Comparison of ENCODE assay signal across 8 cellular contexts in genomic region chr2:47056875-47057731, GRCh38.
DNase-seq lines count a peak whose midpoint lies in the region; ATAC-seq and TF ChIP-seq lines count a peak whose summit lies in the region.

No MANE protein-coding gene starts in this region.

- H3K27ac ChIP-seq in adrenal gland, result peak overlapping the region; percentile 68 to 86 (median 75)
- peak overlapping the region; percentile 68 for H3K27ac ChIP-seq in mesodermal cell (ENCODE audit: low read depth, low read length, severe bottlenecking)
- peak overlapping the region in 1 of 2 donors; percentile 72 for H3K27ac ChIP-seq in aorta (ENCODE audit: low read depth in 1 of 2, low read length in 2 of 2)

- no peak for TF ChIP-seq POLR2A in adrenal gland (IDR thresholded peaks at IDR 0.05)
- TF ChIP-seq POLR2A in lower leg skin (IDR thresholded peaks at IDR 0.05), result no peak

- DNase-seq in AG20443 (ENCODE audit: low spot score), result peak; percentile 61
- peak in 4 of 7 donors; percentile 49 to 68 (median 62) for DNase-seq in adrenal gland
- peak in 1 of 2 donors; percentile 85 for DNase-seq in aorta
- no peak for DNase-seq in lower leg skin (ENCODE audit: low spot score in 2 of 2)
- DNase-seq in stimulated activated CD4-positive, alpha-beta T cell treated with anti-CD3 and anti-CD28 coated beads, Interleukin-2, amount 100 ng/mL, for 48 hours, result no peak

- peaks cover 0 to 16% of the 10 kb centered on the region in 2 donors for H3K36me3 ChIP-seq in adrenal gland (replicated peaks in 1 of 2)
- H3K36me3 ChIP-seq in mesodermal cell (ENCODE audit: control insufficient read depth, insufficient read depth, low read length), result peaks cover 26% of the 10 kb centered on the region
- peaks cover 0 to 4% of the 10 kb centered on the region in 2 donors for H3K36me3 ChIP-seq in aorta (ENCODE audit: control insufficient read depth in 1 of 2, insufficient read depth in 2 of 2, low read length in 1 of 2)

- H3K9me3 ChIP-seq in adrenal gland (replicated peaks in 1 of 3) (no peaks in the 10 kb centered on the region), mesodermal cell (ENCODE audit: control insufficient read depth, low read length) (no peaks in the 10 kb centered on the region), aorta (ENCODE audit: control insufficient read depth, low read length) (no peaks in the 10 kb centered on the region)

- TF ChIP-seq CTCF in adrenal gland (IDR thresholded peaks at IDR 0.05) (no peak), lower leg skin (IDR thresholded peaks at IDR 0.05) (no peak)

- intact Hi-C loops in adrenal gland (cut with DNase I), result no loop called here
- intact Hi-C loops in aorta (cut with DNase I), result no loop called here
- intact Hi-C loops in lower leg skin (cut with DNase I; ENCODE audit: low total_unique reads), result no loop called here

- H3K4me3 ChIP-seq in adrenal gland (no peak overlapping the region), mesodermal cell (ENCODE audit: extremely low read depth, insufficient read depth, low read length, poor library complexity, severe bottlenecking) (no peak overlapping the region), aorta (ENCODE audit: low read length in 2 of 2) (no peak overlapping the region), lower leg skin (ENCODE audit: low read depth, poor library complexity, severe bottlenecking) (no peak overlapping the region)

- H3K27me3 ChIP-seq in adrenal gland (no peaks in the 10 kb centered on the region), aorta (ENCODE audit: control insufficient read depth in 1 of 2, insufficient read depth in 2 of 2, low read length in 1 of 2) (no peaks in the 10 kb centered on the region)

- ATAC-seq in HG02610 (IDR thresholded peaks at IDR 0.05; ENCODE audit: unreplicated experiment), result peak; percentile 49
- ATAC-seq in aorta (ENCODE audit: low FRiP score), result peak; percentile 63
- no peak for ATAC-seq in HG03280 (IDR thresholded peaks at IDR 0.05; ENCODE audit: unreplicated experiment)

- H3K4me1 ChIP-seq in adrenal gland (replicated peaks in 1 of 2) (peaks cover 21 to 49% of the 10 kb centered on the region in 2 donors), mesodermal cell (ENCODE audit: control insufficient read depth, insufficient read depth, low read length, poor library complexity, severe bottlenecking) (peaks cover 27% of the 10 kb centered on the region), aorta (ENCODE audit: control insufficient read depth in 1 of 2, insufficient read depth in 2 of 2, low read length in 2 of 2) (no peaks in the 10 kb centered on the region)

- 44 to 59% (median 54%) methylated on average over 11 to 16 of the region's 16 CpGs for WGBS in adrenal gland, 4 donors
- WGBS in mesodermal cell (ENCODE audit: insufficient coverage in 2 of 2), 2 experiments, result 92 to 98% methylated on average over 9 to 14 of the region's 16 CpGs
- WGBS in aorta, 2 donors, result 31 to 34% methylated on average over 16 of the region's 16 CpGs
- 27 to 42% methylated on average over 16 of the region's 16 CpGs for WGBS in lower leg skin, 2 donors

Comparison
In these comparisons a context has a peak if more than half of its experiments do, and no peak if none do; other contexts are left out.
1. DNase-seq: peak in AG20443 (single experiment) and adrenal gland (4 of 7); none in lower leg skin (0 of 2) and stimulated activated CD4-positive, alpha-beta T cell treated with anti-CD3 and anti-CD28 coated beads, Interleukin-2, amount 100 ng/mL, for 48 hours (0 of 2).